8 cellular contexts compared by ENCODE assay signal in genomic region chr15:52528465-52529288, GRCh38. TPM values are rescaled to one million over a fixed set of nuclear protein-coding genes. Genes with fewer than 3 reads are reported as not detected.
A peak's percentile ranks its signal among the peaks of the same experiment; 100 is the strongest.
DNase-seq lines count a peak whose midpoint lies in the region; ATAC-seq, FAIRE-seq and TF ChIP-seq lines count a peak whose summit lies in the region.

TSS of gene MYO5A (minus strand) at chr15:52528880. CDS start at chr15:52528806, 74 bp downstream.

- H3K27ac ChIP-seq in neural cell (ENCODE audit: low read length) (peak within 1 kb of the TSS; percentile 94), stomach (peak within 1 kb of the TSS; percentile 62 to 88 (median 76))

- intact Hi-C loops in stomach (cut with DNase I; ENCODE audit: low total_unique reads), result no loop called here

- no peaks in the 10 kb centered on the region for H3K27me3 Mint-ChIP-seq in activated T-helper 17 cell treated with anti-CD3 and anti-CD28 coated beads, Interleukin-2, amount 50 U/mL, for 72 hours

- ATAC-seq in GM19467 (IDR thresholded peaks at IDR 0.05; ENCODE audit: unreplicated experiment), result peak; percentile 83
- peak; percentile 89 for ATAC-seq in activated T-helper 17 cell treated with anti-CD3 and anti-CD28 coated beads, Interleukin-2, amount 50 U/mL, for 72 hours (replicated peaks)

- H3K9ac ChIP-seq in neural cell (ENCODE audit: low read length), result peak within 1 kb of the TSS; percentile 97

- TF ChIP-seq POLR2A in stomach (IDR thresholded peaks at IDR 0.05), result no peak

- peak; percentile 86 for DNase-seq in D341Med (ENCODE audit: low spot score)
- peak; percentile 58 for DNase-seq in HPDE6-E6E7 (ENCODE audit: extremely low spot score)
- peak; percentile 61 for DNase-seq in RCC 7860 (ENCODE audit: low spot score)
- peak; percentile 69 for DNase-seq in fibroblast of pulmonary artery (ENCODE audit: low read depth)
- DNase-seq in stomach, result peak; percentile 68

- peak within 1 kb of the TSS; percentile 88 for H2AFZ ChIP-seq in neural cell (ENCODE audit: low read depth, low read length)

- H3K4me3 Mint-ChIP-seq in activated T-helper 17 cell treated with anti-CD3 and anti-CD28 coated beads, Interleukin-2, amount 50 U/mL, for 72 hours, result peak within 1 kb of the TSS; percentile 96

- WGBS in stomach, 5 donors, result 0 to 6% (median 0%) methylated on average over 7 to 100 of the region's 103 CpGs

- no peaks in the 10 kb centered on the region for H3F3A ChIP-seq in neural cell (ENCODE audit: insufficient read depth, low read length, poor library complexity, severe bottlenecking)

- TF ChIP-seq EP300 in neural cell (conservative IDR thresholded peaks at IDR 0.05; ENCODE audit: poor library complexity, severe bottlenecking) (no peak), stomach (IDR thresholded peaks at IDR 0.05) (no peak)

- peaks cover 42% of the 10 kb centered on the region for H3K79me2 ChIP-seq in neural cell (replicated peaks; ENCODE audit: insufficient read depth, low read length)

- H3K9me3 ChIP-seq in neural cell (ENCODE audit: low read length) (no peaks in the 10 kb centered on the region), stomach (no peaks in the 10 kb centered on the region)

- no peak for FAIRE-seq in RCC 7860 (lab: Jason Lieb, UNC)

- H3K4me1 ChIP-seq in stomach, result peaks cover 10 to 25% (median 19%) of the 10 kb centered on the region in 4 donors

- no peaks in the 10 kb centered on the region for H3K36me3 ChIP-seq in neural cell (ENCODE audit: insufficient read depth, low read length)
- H3K36me3 ChIP-seq in stomach, result no peaks in the 10 kb centered on the region

- H3K4me2 ChIP-seq in neural cell (ENCODE audit: low read length), result peak within 1 kb of the TSS; percentile 88

- H3K4me1 Mint-ChIP-seq in activated T-helper 17 cell treated with anti-CD3 and anti-CD28 coated beads, Interleukin-2, amount 50 U/mL, for 72 hours, result peaks cover 26% of the 10 kb centered on the region

- no peak for TF ChIP-seq CTCF in fibroblast of pulmonary artery (IDR thresholded peaks at IDR 0.05; ENCODE audit: low read length, missing control alignments)
- peak; percentile 51 for TF ChIP-seq CTCF in neural cell (IDR thresholded peaks at IDR 0.05; ENCODE audit: poor library complexity, severe bottlenecking)
- TF ChIP-seq CTCF in stomach (IDR thresholded peaks at IDR 0.05), result peak in 1 of 7 experiments; percentile 31

- peak; percentile 55 for TF ChIP-seq RAD21 in neural cell (conservative IDR thresholded peaks at IDR 0.05)

- no peaks in the 10 kb centered on the region for H3K9me3 Mint-ChIP-seq in activated T-helper 17 cell treated with anti-CD3 and anti-CD28 coated beads, Interleukin-2, amount 50 U/mL, for 72 hours

- no peaks in the 10 kb centered on the region for H4K20me1 ChIP-seq in neural cell (ENCODE audit: insufficient read depth)

- no peaks in the 10 kb centered on the region for H3K36me3 Mint-ChIP-seq in activated T-helper 17 cell treated with anti-CD3 and anti-CD28 coated beads, Interleukin-2, amount 50 U/mL, for 72 hours (ENCODE audit: low read depth)

- H3K9me2 ChIP-seq in neural cell (ENCODE audit: insufficient read depth, low read length), result no peaks in the 10 kb centered on the region

- H3K4me3 ChIP-seq in fibroblast of pulmonary artery (replicated peaks; ENCODE audit: low read depth, low read length) (peak within 1 kb of the TSS; percentile 75), neural cell (ENCODE audit: low read length) (peak within 1 kb of the TSS; percentile 95), stomach (peak within 1 kb of the TSS; percentile 66 to 85 (median 80))

- H3K27ac Mint-ChIP-seq in activated T-helper 17 cell treated with anti-CD3 and anti-CD28 coated beads, Interleukin-2, amount 50 U/mL, for 72 hours, result peak within 1 kb of the TSS; percentile 94

- H3K27me3 ChIP-seq in neural cell (ENCODE audit: insufficient read depth, low read depth, low read length) (no peaks in the 10 kb centered on the region), stomach (peaks cover 0 to 13% (median 4%) of the 10 kb centered on the region in 3 donors)

TF ChIP-seq in neural cell, 6 proteins besides CTCF, POLR2A, EP300 and RAD21:
- TF ChIP-seq POLR2AphosphoS5 (IDR thresholded peaks at IDR 0.05), result peak; percentile 75
- TF ChIP-seq REST (IDR thresholded peaks at IDR 0.05; ENCODE audit: borderline replicate concordance), result no peak
- no peak for TF ChIP-seq EZH2 (IDR thresholded peaks at IDR 0.05; ENCODE audit: borderline replicate concordance, insufficient read depth, low read length, poor library complexity, severe bottlenecking)
- peak; percentile 51 for TF ChIP-seq MXI1 (conservative IDR thresholded peaks at IDR 0.05; ENCODE audit: poor library complexity, severe bottlenecking)
- peak; percentile 44 for TF ChIP-seq TAF1 (IDR thresholded peaks at IDR 0.05; ENCODE audit: low read depth)
- peak; percentile 52 for TF ChIP-seq SMC3 (conservative IDR thresholded peaks at IDR 0.05; ENCODE audit: poor library complexity)

RNA-seq across cellular contexts. Expression of gene MYO5A, which starts in this region (rescaled TPM):
- total RNA-seq in activated T-helper 17 cell treated with anti-CD3 and anti-CD28 coated beads, Interleukin-2, amount 50 U/mL, for 72 hours, result 10 to 100 TPM; 33.1 to 59.3 TPM
- 43.8 and 45.2 TPM in 2 replicates for polyA plus RNA-seq in neural cell
- polyA minus RNA-seq in neural cell, result 234 and 301 TPM in 2 replicates
- 10 to 100 TPM in 4 of 5 donors, 1 to 10 TPM in 1; 1.2 to 26.2 (median 20.6) TPM for total RNA-seq in stomach
- 10 to 100 TPM in 1 of 3 donors, 1 to 10 TPM in 2; 2.1 to 10.1 (median 6.4) TPM for polyA plus RNA-seq in stomach

Comparison
In these comparisons a context has a peak if more than half of its experiments do, and no peak if none do; other contexts are left out.
1. Peak in every context shown above with its lines: DNase-seq, ATAC-seq, H3K4me3 ChIP-seq and H3K27ac ChIP-seq.